Comparison of ENCODE assay signal across 26 cellular contexts in genomic region chr5:62100201-62100600, GRCh38.
"Had no signal": no experiment of that assay in that cellular context is flagged by ENCODE, and none has a peak within 500 bp of the region (broad histone marks: within the 10 kb centered on the region; RNA-seq: fewer than 3 reads in every experiment).

No MANE protein-coding gene starts in this region.

- H3K27me3 ChIP-seq: colonic mucosa, gastrocnemius medialis, left lung, neural progenitor cell, sigmoid colon, testis, tibial artery had no signal

- H3K27me3 Mint-ChIP-seq: dendritic cell treated with granulocyte-macrophage colony-stimulating factor and Interleukin-4, amounts not matched to agents 40 ng/mL and 50 ng/mL, for 4 days; stimulated activated memory B cell treated with anti-CD40 and anti-IgM and Interleukin-4, amounts not matched to agents 10 μg/mL and 1 μg/mL and 100 μg/mL, for 72 hours had no signal

- H3K9ac ChIP-seq: neural progenitor cell had no signal

- ATAC-seq: gastrocnemius medialis; left cardiac atrium; left lung; naive thymus-derived CD4-positive, alpha-beta T cell; psoas muscle; right cardiac atrium; stimulated activated memory B cell treated with anti-CD40 and anti-IgM and Interleukin-4, amounts not matched to agents 10 μg/mL and 1 μg/mL and 100 μg/mL, for 72 hours; stimulated activated naive CD8-positive, alpha-beta T cell treated with anti-CD3 and anti-CD28 coated beads, Interleukin-15, Interleukin-2, amounts not matched to agents 100 U/mL and 50 U/mL, for 24 hours had no signal

- H3K36me3 ChIP-seq: colonic mucosa, gastrocnemius medialis, left lung, neural progenitor cell, sigmoid colon, tibial artery had no signal

- H3K4me3 ChIP-seq: colonic mucosa, gastrocnemius medialis, left lung, neural progenitor cell, psoas muscle, sigmoid colon, testis, tibial artery had no signal

- H3K4me3 Mint-ChIP-seq: dendritic cell treated with granulocyte-macrophage colony-stimulating factor and Interleukin-4, amounts not matched to agents 40 ng/mL and 50 ng/mL, for 4 days; endodermal cell; naive thymus-derived CD4-positive, alpha-beta T cell; nephron; neural progenitor cell; stimulated activated memory B cell treated with anti-CD40 and anti-IgM and Interleukin-4, amounts not matched to agents 10 μg/mL and 1 μg/mL and 100 μg/mL, for 72 hours; type B pancreatic cell had no signal

- DNase-seq: colonic mucosa; effector CD8-positive, alpha-beta T cell; endodermal cell; erythroblast; gastrocnemius medialis; head of caudate nucleus; left cardiac atrium; left lung; mesendoderm; midbrain; naive thymus-derived CD4-positive, alpha-beta T cell; posterior cingulate gyrus; psoas muscle; right cardiac atrium; sigmoid colon; stimulated activated CD4-positive, alpha-beta T cell treated with anti-CD3 and anti-CD28 coated beads, Interleukin-2, amount 100 ng/mL, for 24 hours; stimulated activated CD4-positive, alpha-beta T cell treated with anti-CD3 and anti-CD28 coated beads, Interleukin-4, amount 100 ng/mL, for 4 hours; stimulated activated naive CD8-positive, alpha-beta T cell treated with anti-CD3 and anti-CD28 coated beads, Interleukin-15, Interleukin-2, amounts not matched to agents 100 U/mL and 50 U/mL, for 24 hours; substantia nigra; testis; tibial artery had no signal

- H3K27ac ChIP-seq: colonic mucosa, gastrocnemius medialis, left lung, neural progenitor cell, psoas muscle, sigmoid colon, testis, tibial artery had no signal

- H3K4me2 ChIP-seq: neural progenitor cell had no signal

- H2AFZ ChIP-seq: neural progenitor cell had no signal

- H3K27ac Mint-ChIP-seq: dendritic cell treated with granulocyte-macrophage colony-stimulating factor and Interleukin-4, amounts not matched to agents 40 ng/mL and 50 ng/mL, for 4 days; endodermal cell; naive thymus-derived CD4-positive, alpha-beta T cell; nephron; neural progenitor cell; stimulated activated memory B cell treated with anti-CD40 and anti-IgM and Interleukin-4, amounts not matched to agents 10 μg/mL and 1 μg/mL and 100 μg/mL, for 72 hours; type B pancreatic cell had no signal

- H3K9me3 ChIP-seq: colonic mucosa, gastrocnemius medialis, psoas muscle, sigmoid colon, testis, tibial artery had no signal

- H3K4me1 ChIP-seq: colonic mucosa, gastrocnemius medialis, left lung, neural progenitor cell, psoas muscle, sigmoid colon, testis, tibial artery had no signal

- H3K4me1 Mint-ChIP-seq: endodermal cell; naive thymus-derived CD4-positive, alpha-beta T cell; nephron; stimulated activated memory B cell treated with anti-CD40 and anti-IgM and Interleukin-4, amounts not matched to agents 10 μg/mL and 1 μg/mL and 100 μg/mL, for 72 hours had no signal

- H3K36me3 Mint-ChIP-seq: naive thymus-derived CD4-positive, alpha-beta T cell; neural progenitor cell; stimulated activated memory B cell treated with anti-CD40 and anti-IgM and Interleukin-4, amounts not matched to agents 10 μg/mL and 1 μg/mL and 100 μg/mL, for 72 hours; type B pancreatic cell had no signal
